ENCODE assay signal across 12 cellular contexts in genomic region chr5:159181152-159181551, GRCh38. TPM values are rescaled to one million over a fixed set of nuclear protein-coding genes. Genes with fewer than 3 reads are reported as not detected.
DNase-seq lines count a peak whose midpoint lies in the region; ATAC-seq, FAIRE-seq and TF ChIP-seq lines count a peak whose summit lies in the region.
"Had no signal": no experiment of that assay in that cellular context is flagged by ENCODE, and none has a peak within 500 bp of the region (broad histone marks: within the 10 kb centered on the region; RNA-seq: fewer than 3 reads in every experiment).

No MANE protein-coding gene starts in this region.

- H3K36me3 ChIP-seq in heart right ventricle = peaks cover 0 to 46% (median 0%) of the 10 kb centered on the region in 9 donors
- H3K36me3 ChIP-seq in astrocyte (ENCODE audit: insufficient read depth, low read length) = peaks cover 9% of the 10 kb centered on the region
- no peaks in the 10 kb centered on the region for H3K36me3 ChIP-seq in urinary bladder (ENCODE audit: insufficient read depth)
- peaks cover 69% of the 10 kb centered on the region for H3K36me3 ChIP-seq in OCI-LY7 (ENCODE audit: insufficient read depth, low read length)
- H3K36me3 ChIP-seq: adrenal gland had no signal

- peak overlapping the region; percentile 15 for H3K9ac ChIP-seq in astrocyte (ENCODE audit: low read length)
- H3K9ac ChIP-seq: parathyroid adenoma had no signal

- ATAC-seq in heart right ventricle (peak in 2 of 8 donors; percentile 24 to 35), right cardiac atrium (no peak), HG03060 (IDR thresholded peaks at IDR 0.05; ENCODE audit: low read depth, unreplicated experiment) (peak; percentile 47), HG03457 (IDR thresholded peaks at IDR 0.05; ENCODE audit: unreplicated experiment) (no peak)

- DNase-seq in heart right ventricle = no peak
- no peak for DNase-seq in right cardiac atrium
- DNase-seq in astrocyte (ENCODE audit: low read depth) = no peak
- DNase-seq in NCI-H1048 (lab: John Stamatoyannopoulos, UW) = no peak
- no peak for DNase-seq in OCI-LY7 (ENCODE audit: low spot score)
- DNase-seq: adrenal gland, NCI-H1092 treated with DMSO at 0.1 percent for 48 hours had no signal

- peaks cover 53% of the 10 kb centered on the region for H3K4me1 Mint-ChIP-seq in astrocyte (ENCODE audit: low read depth, unreplicated experiment)

- no peaks in the 10 kb centered on the region for H4K20me1 ChIP-seq in astrocyte (ENCODE audit: insufficient read depth, low read length)
- H4K20me1 ChIP-seq in OCI-LY7 (ENCODE audit: insufficient read depth, low read length) = no peaks in the 10 kb centered on the region

- CTCF ChIA-PET in OCI-LY7 (lab: Charles Lee; ENCODE audit: unreplicated experiment) = no interaction called here

- POLR2A ChIA-PET in OCI-LY7 (lab: Charles Lee) = interaction anchor here (1.1 to 2.4 kb wide), 4 partner anchors 10 to 18 kb away, joined by 3 to 20 read pairs (median 3); no protein-coding TSS in a partner anchor

- no peaks in the 10 kb centered on the region for H3K27me3 Mint-ChIP-seq in astrocyte (ENCODE audit: low read depth, unreplicated experiment)

- H3K27me3 ChIP-seq in heart right ventricle (no peaks in the 10 kb centered on the region), right cardiac atrium (ENCODE audit: control insufficient read depth, insufficient read depth) (no peaks in the 10 kb centered on the region), astrocyte (ENCODE audit: insufficient read depth, low read length) (no peaks in the 10 kb centered on the region)
- H3K27me3 ChIP-seq: adrenal gland had no signal

- no peaks in the 10 kb centered on the region for H3K9me3 Mint-ChIP-seq in astrocyte (ENCODE audit: unreplicated experiment)
- H3K9me3 Mint-ChIP-seq: CD14-positive monocyte had no signal

- H3K4me1 ChIP-seq in heart right ventricle = peaks cover 3 to 100% (median 73%) of the 10 kb centered on the region in 9 donors
- peaks cover 5% of the 10 kb centered on the region for H3K4me1 ChIP-seq in right cardiac atrium (ENCODE audit: control insufficient read depth, insufficient read depth, low read length)
- peaks cover 63% of the 10 kb centered on the region for H3K4me1 ChIP-seq in astrocyte (ENCODE audit: insufficient read depth, low read length)
- peaks cover 2% of the 10 kb centered on the region for H3K4me1 ChIP-seq in urinary bladder (ENCODE audit: insufficient read depth)
- no peaks in the 10 kb centered on the region for H3K4me1 ChIP-seq in OCI-LY7 (ENCODE audit: insufficient read depth, low read length, poor library complexity, severe bottlenecking)

- intact Hi-C loops in heart right ventricle (cut with DNase I) (no loop called here), right cardiac atrium (cut with DNase I) (no loop called here), OCI-LY7 (cut with micrococcal nuclease; ENCODE audit: unreplicated experiment) (no loop called here)

- BruUV-seq in OCI-LY7 (replicated peaks; lab: Mats Ljungman, UMichigan) = no TSS peak

- TF ChIP-seq CTCF in heart right ventricle (IDR thresholded peaks at IDR 0.05) (no peak), astrocyte (IDR thresholded peaks at IDR 0.05; ENCODE audit: insufficient read depth, low read depth, low read length) (no peak), OCI-LY7 (conservative IDR thresholded peaks at IDR 0.05; ENCODE audit: low read length) (no peak)

- H3K9me3 ChIP-seq in heart right ventricle (no peaks in the 10 kb centered on the region), right cardiac atrium (ENCODE audit: control insufficient read depth, low read length) (no peaks in the 10 kb centered on the region), astrocyte (ENCODE audit: insufficient read depth, low read depth, low read length) (no peaks in the 10 kb centered on the region), OCI-LY7 (ENCODE audit: low read length) (no peaks in the 10 kb centered on the region)
- H3K9me3 ChIP-seq: adrenal gland had no signal

- H3K36me3 Mint-ChIP-seq in astrocyte (ENCODE audit: low read depth, unreplicated experiment) = peaks cover 4% of the 10 kb centered on the region

- H3K79me2 ChIP-seq in astrocyte (ENCODE audit: insufficient read depth, low read length) (peaks cover 59% of the 10 kb centered on the region), OCI-LY7 (ENCODE audit: insufficient read depth, low read depth, low read length) (peaks cover 4% of the 10 kb centered on the region; the same call in 1 of the 2 replicates)
- H3K79me2 ChIP-seq: parathyroid adenoma had no signal

- no peak overlapping the region for H3K4me3 ChIP-seq in heart right ventricle
- H3K4me3 ChIP-seq in right cardiac atrium (ENCODE audit: low read length) = no peak overlapping the region
- H3K4me3 ChIP-seq in astrocyte (ENCODE audit: insufficient read depth, low read depth, low read length) = no peak overlapping the region
- no peak overlapping the region for H3K4me3 ChIP-seq in urinary bladder (ENCODE audit: low read depth, low read length)
- H3K4me3 ChIP-seq in OCI-LY7 (ENCODE audit: low read depth, low read length, poor library complexity, severe bottlenecking) = no peak overlapping the region
- H3K4me3 ChIP-seq: adrenal gland had no signal

- H3K27ac Mint-ChIP-seq in astrocyte (ENCODE audit: unreplicated experiment) = peak overlapping the region; percentile 3

- H3K27ac ChIP-seq in heart right ventricle (peak overlapping the region in 6 of 10 donors; percentile 14 to 88 (median 58)), right cardiac atrium (ENCODE audit: low read length) (no peak overlapping the region), astrocyte (ENCODE audit: low read depth, low read length) (peak overlapping the region; percentile 96), urinary bladder (ENCODE audit: low read depth) (peak overlapping the region; percentile 38), OCI-LY7 (ENCODE audit: low read depth, low read length, poor library complexity, severe bottlenecking) (no peak overlapping the region)
- H3K27ac ChIP-seq: adrenal gland, parathyroid adenoma had no signal

- H2AFZ ChIP-seq in astrocyte (ENCODE audit: low read depth, low read length) (no peak overlapping the region), OCI-LY7 (ENCODE audit: low read length) (no peak overlapping the region)
- H2AFZ ChIP-seq: parathyroid adenoma had no signal

- no peaks in the 10 kb centered on the region for H3K9me2 ChIP-seq in OCI-LY7 (ENCODE audit: insufficient read depth, low read length)

- H3K4me2 ChIP-seq in astrocyte (ENCODE audit: low read length) (no peak overlapping the region), OCI-LY7 (ENCODE audit: low read length) (no peak overlapping the region)

- H3K4me3 Mint-ChIP-seq in astrocyte (ENCODE audit: unreplicated experiment) = no peak overlapping the region
- H3K4me3 Mint-ChIP-seq: CD14-positive monocyte had no signal

- no peak for FAIRE-seq in astrocyte (lab: Jason Lieb, UNC)

RNA-seq across cellular contexts. Expression of gene RNF145, which starts 28.2 kb away (rescaled TPM):
- 10 to 100 TPM; 16.2 to 37.4 (median 22.2) TPM for total RNA-seq in heart right ventricle
- polyA plus RNA-seq in heart right ventricle = 10 to 100 TPM in 1 of 2 donors, 1 to 10 TPM in 1; 9.4 to 30.0 TPM
- 10 to 100 TPM; 26.3 to 31.9 (median 28.0) TPM for total RNA-seq in right cardiac atrium
- polyA plus RNA-seq in right cardiac atrium = 16.4 TPM
- 48.0 and 54.0 TPM in 2 replicates for total RNA-seq in astrocyte
- 47.6 TPM for total RNA-seq in urinary bladder
- 64.6 TPM for polyA plus RNA-seq in urinary bladder
- 18.6 and 18.9 TPM in 2 replicates for total RNA-seq in OCI-LY7 (2014; rRNA removed; shearing (Covaris generic))
- 32.0 and 34.9 TPM in 2 replicates for total RNA-seq in OCI-LY7 (2022)

Comparison
In these comparisons a context has a peak if more than half of its experiments do, and no peak if none do; other contexts are left out.
1. H3K27ac ChIP-seq: peak in heart right ventricle (6 of 10), astrocyte (single experiment) and urinary bladder (single experiment); none in right cardiac atrium (single experiment) and OCI-LY7 (single experiment).